ENCODE assay signal across 8 cellular contexts in the genomic region with DNA sequence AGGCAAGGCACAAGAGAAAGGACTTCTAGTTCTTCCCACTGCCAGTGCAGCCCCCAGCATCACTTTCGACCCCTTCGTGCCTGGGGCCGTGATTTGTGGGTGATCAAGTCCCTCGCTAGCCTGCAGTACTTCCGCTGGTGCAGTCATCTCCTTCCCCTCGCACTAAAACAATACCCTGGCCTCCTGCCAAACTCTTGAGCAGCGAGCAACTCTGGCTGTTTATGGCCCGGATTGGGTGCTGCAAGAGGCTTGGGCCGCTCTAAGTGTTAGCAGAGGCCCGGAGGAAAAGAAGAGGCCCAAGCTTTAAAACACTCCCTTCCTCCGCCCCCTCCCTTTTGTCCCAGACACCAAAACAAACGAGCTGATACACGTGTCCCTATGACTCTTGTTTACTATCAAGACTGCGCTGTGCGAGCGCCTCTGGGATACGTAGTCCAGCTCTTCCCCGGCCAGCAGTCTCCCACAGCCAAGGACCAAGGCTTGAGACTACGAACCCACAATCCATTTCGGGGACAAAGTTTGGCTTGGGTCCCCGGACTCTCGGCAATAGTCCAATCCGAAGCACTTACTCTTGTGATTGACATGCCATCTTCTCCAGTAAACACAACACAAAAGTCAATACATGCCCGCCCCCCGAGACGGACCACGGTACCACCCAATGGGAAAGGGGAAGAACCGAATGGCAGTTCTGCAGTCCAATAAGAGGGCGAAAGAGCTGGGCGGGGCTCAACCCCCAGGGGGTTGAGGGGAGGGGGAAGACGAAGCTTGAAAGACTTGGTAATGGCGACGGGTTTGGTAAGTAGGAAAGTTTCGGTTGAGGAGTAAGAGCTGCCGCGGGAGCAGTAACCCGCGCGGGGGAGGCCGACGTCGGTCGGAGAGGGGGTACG. TPM values are rescaled to one million over a fixed set of nuclear protein-coding genes. Genes with fewer than 3 reads are reported as not detected.
DNase-seq lines count a peak whose midpoint lies in the region; ATAC-seq and TF ChIP-seq lines count a peak whose summit lies in the region.

A gene with protein sequence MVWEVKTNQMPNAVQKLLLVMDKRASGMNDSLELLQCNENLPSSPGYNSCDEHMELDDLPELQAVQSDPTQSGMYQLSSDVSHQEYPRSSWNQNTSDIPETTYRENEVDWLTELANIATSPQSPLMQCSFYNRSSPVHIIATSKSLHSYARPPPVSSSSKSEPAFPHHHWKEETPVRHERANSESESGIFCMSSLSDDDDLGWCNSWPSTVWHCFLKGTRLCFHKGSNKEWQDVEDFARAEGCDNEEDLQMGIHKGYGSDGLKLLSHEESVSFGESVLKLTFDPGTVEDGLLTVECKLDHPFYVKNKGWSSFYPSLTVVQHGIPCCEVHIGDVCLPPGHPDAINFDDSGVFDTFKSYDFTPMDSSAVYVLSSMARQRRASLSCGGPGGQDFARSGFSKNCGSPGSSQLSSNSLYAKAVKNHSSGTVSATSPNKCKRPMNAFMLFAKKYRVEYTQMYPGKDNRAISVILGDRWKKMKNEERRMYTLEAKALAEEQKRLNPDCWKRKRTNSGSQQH (plus strand): TSS at position 771 of the 887 bp plus-strand sequence. CDS start 10,891 bp downstream, outside the sequence.

- peak; percentile 94 for DNase-seq in GM13977 (ENCODE audit: low spot score)
- DNase-seq in NCI-H1694 (lab: John Stamatoyannopoulos, UW), result peak; percentile 100
- peak; percentile 99 for DNase-seq in amniotic stem cell (lab: John Stamatoyannopoulos, UW)
- peak; percentile 98 to 100 for DNase-seq in heart right ventricle
- peak; percentile 96 to 100 (median 98) for DNase-seq in posterior cingulate gyrus
- peak in 1 of 2 donors; percentile 100 for DNase-seq in upper lobe of left lung

- TF ChIP-seq CTCF in GM13977 (IDR thresholded peaks at IDR 0.05; ENCODE audit: extremely low read depth, insufficient read depth, missing control alignments) (no peak), heart right ventricle (IDR thresholded peaks at IDR 0.05) (no peak), upper lobe of left lung (IDR thresholded peaks at IDR 0.05) (no peak)

- WGBS in heart right ventricle, 2 donors, result 0% methylated on average over 44 of the region's 44 CpGs
- WGBS in upper lobe of left lung, 2 donors, result 0 to 1% methylated on average over 26 to 44 of the region's 44 CpGs

- H3K27me3 Mint-ChIP-seq in T-helper 1 cell treated with Interleukin-12 subunit alpha and Interleukin-12 subunit beta and Interleukin-4 antibody, amounts not matched to agents 30 μg/mL and 1 μg/mL, for 36 hours (ENCODE audit: low read depth), result peaks cover 25% of the 10 kb centered on the region

- H3K4me1 Mint-ChIP-seq in T-helper 1 cell treated with Interleukin-12 subunit alpha and Interleukin-12 subunit beta and Interleukin-4 antibody, amounts not matched to agents 30 μg/mL and 1 μg/mL, for 36 hours (ENCODE audit: low read depth), result peaks cover 29% of the 10 kb centered on the region

- H3K27ac ChIP-seq in heart right ventricle, result peak within 1 kb of the TSS; percentile 88 to 99 (median 96)
- H3K27ac ChIP-seq in upper lobe of left lung, result peak within 1 kb of the TSS; percentile 97 to 100 (median 99)

- H3K27me3 ChIP-seq in heart right ventricle (no peaks in the 10 kb centered on the region), upper lobe of left lung (no peaks in the 10 kb centered on the region)

- H3K9me3 ChIP-seq in heart right ventricle (no peaks in the 10 kb centered on the region), upper lobe of left lung (no peaks in the 10 kb centered on the region)

- peak in 3 of 4 donors; percentile 45 to 90 (median 85) for TF ChIP-seq POLR2A in upper lobe of left lung (IDR thresholded peaks at IDR 0.05)

- peaks cover 7 to 48% (median 34%) of the 10 kb centered on the region in 9 donors for H3K4me1 ChIP-seq in heart right ventricle
- H3K4me1 ChIP-seq in upper lobe of left lung, result peaks cover 20 to 35% (median 30%) of the 10 kb centered on the region in 4 donors

- H3K4me3 ChIP-seq in heart right ventricle, result peak within 1 kb of the TSS; percentile 57 to 91 (median 78)
- peak within 1 kb of the TSS; percentile 73 to 96 (median 86) for H3K4me3 ChIP-seq in upper lobe of left lung

- H3K36me3 Mint-ChIP-seq in T-helper 1 cell treated with Interleukin-12 subunit alpha and Interleukin-12 subunit beta and Interleukin-4 antibody, amounts not matched to agents 30 μg/mL and 1 μg/mL, for 36 hours (ENCODE audit: low read depth), result peaks cover 2% of the 10 kb centered on the region

- no peaks in the 10 kb centered on the region for H3K9me3 Mint-ChIP-seq in T-helper 1 cell treated with Interleukin-12 subunit alpha and Interleukin-12 subunit beta and Interleukin-4 antibody, amounts not matched to agents 30 μg/mL and 1 μg/mL, for 36 hours

- ATAC-seq in HG02884 (IDR thresholded peaks at IDR 0.05; ENCODE audit: unreplicated experiment) (peak; percentile 83), heart right ventricle (peak; percentile 90 to 96 (median 94)), upper lobe of left lung (ENCODE audit: low FRiP score in 2 of 2) (peak; percentile 94 to 99)

- H3K4me3 Mint-ChIP-seq in T-helper 1 cell treated with Interleukin-12 subunit alpha and Interleukin-12 subunit beta and Interleukin-4 antibody, amounts not matched to agents 30 μg/mL and 1 μg/mL, for 36 hours, result peak within 1 kb of the TSS; percentile 98

- H3K36me3 ChIP-seq in heart right ventricle (peaks cover 0 to 5% (median 0%) of the 10 kb centered on the region in 9 donors), upper lobe of left lung (no peaks in the 10 kb centered on the region)

- intact Hi-C loops in heart right ventricle (cut with DNase I) (loop anchor here in 1 of 10 donors (1.0 kb wide), 1 partner anchor 124 kb away; a partner anchor contains a TSS), posterior cingulate gyrus (cut with DNase I) (no loop called here)

- H3K27ac Mint-ChIP-seq in T-helper 1 cell treated with Interleukin-12 subunit alpha and Interleukin-12 subunit beta and Interleukin-4 antibody, amounts not matched to agents 30 μg/mL and 1 μg/mL, for 36 hours, result peak within 1 kb of the TSS; percentile 99

- peak in 1 of 4 donors; percentile 42 for TF ChIP-seq EP300 in upper lobe of left lung (IDR thresholded peaks at IDR 0.05)

- in situ Hi-C loops in GM13977 (cut with MboI; ENCODE audit: low pct_unique_long_range_greater_than_20kb, low sequenced_read_pairs, unreplicated experiment), result no loop called here

RNA-seq across cellular contexts. Expression of the gene that starts here (rescaled TPM):
- total RNA-seq in heart right ventricle, result 10 to 100 TPM; 45.0 to 80.3 (median 64.8) TPM
- polyA plus RNA-seq in heart right ventricle, result 10 to 100 TPM; 21.4 to 25.4 TPM
- total RNA-seq in upper lobe of left lung, result 100 to 1,000 TPM in 1 of 6 donors, 10 to 100 TPM in 5; 55.5 to 113 (median 74.4) TPM
